In genomic region chr21:26011292-26011940, GRCh38 we compare ENCODE assay signal across 22 cellular contexts.
A peak's percentile ranks its signal among the peaks of the same experiment; 100 is the strongest.
DNase-seq lines count a peak whose midpoint lies in the region; ATAC-seq and TF ChIP-seq lines count a peak whose summit lies in the region.
"Had no signal": no experiment of that assay in that cellular context is flagged by ENCODE, and none has a peak within 500 bp of the region (broad histone marks: within the 10 kb centered on the region; RNA-seq: fewer than 3 reads in every experiment).

No MANE protein-coding gene starts in this region.

- ATAC-seq in GM18505 (IDR thresholded peaks at IDR 0.05; ENCODE audit: unreplicated experiment), result no peak
- ATAC-seq in HG02588 (IDR thresholded peaks at IDR 0.05; ENCODE audit: unreplicated experiment), result no peak
- ATAC-seq: PC-3 had no signal

- H3K9ac ChIP-seq in mesendoderm (ENCODE audit: low read length), result no peak overlapping the region
- H3K9ac ChIP-seq: GM23248 had no signal

- no peak overlapping the region for H3K27ac ChIP-seq in mesendoderm (ENCODE audit: low read depth, low read length)
- H3K27ac ChIP-seq: GM23248, RWPE1, SJSA1 had no signal

- TF ChIP-seq CTCF in NB4 (IDR thresholded peaks at IDR 0.05; ENCODE audit: low read depth, low read length), result no peak
- no peak for TF ChIP-seq CTCF in brain (conservative IDR thresholded peaks at IDR 0.05)
- no peak for TF ChIP-seq CTCF in GM13976 (IDR thresholded peaks at IDR 0.05; ENCODE audit: borderline replicate concordance, control extremely low read depth, extremely low read depth, insufficient read depth, missing control alignments)

- TF ChIP-seq POLR2A in NB4 (IDR thresholded peaks at IDR 0.05; ENCODE audit: extremely low read depth, insufficient read length) (no peak), GM18505 (IDR thresholded peaks at IDR 0.05; ENCODE audit: borderline replicate concordance, extremely low read depth, insufficient read depth, insufficient read length) (no peak)

- H3K4ac ChIP-seq in mesendoderm (ENCODE audit: low read depth, low read length), result no peak overlapping the region

- peaks cover 15% of the 10 kb centered on the region for H3K79me2 ChIP-seq in mesendoderm (ENCODE audit: control insufficient read depth, insufficient read depth, low read length)

- no peak overlapping the region for H2BK5ac ChIP-seq in mesendoderm (ENCODE audit: low read length)

- H2BK15ac ChIP-seq in mesendoderm (replicated peaks; ENCODE audit: low read depth), result no peak overlapping the region

- H3K4me1 ChIP-seq in mesendoderm (ENCODE audit: control insufficient read depth, low read depth, low read length), result peaks cover 8% of the 10 kb centered on the region
- H3K4me1 ChIP-seq: BE2C, SJSA1 had no signal

- peaks cover 8% of the 10 kb centered on the region for H3K79me1 ChIP-seq in mesendoderm (ENCODE audit: low read length)

- no peaks in the 10 kb centered on the region for H3K27me3 ChIP-seq in mesendoderm (ENCODE audit: insufficient read depth, low read length, poor library complexity)
- H3K27me3 ChIP-seq: BE2C, SJSA1 had no signal

- DNase-seq in G401 (ENCODE audit: low spot score) (peak; percentile 64), NB4 (ENCODE audit: low read depth) (peak; percentile 8), mesendoderm (peak; percentile 32), UCSD-AML1 (lab: John Stamatoyannopoulos, UW; ENCODE audit: unreplicated experiment) (no peak), GM13976 (ENCODE audit: low spot score) (no peak)
- DNase-seq: BE2C; CD4-positive, alpha-beta T cell; DMS53; GM23248; Kasumi-1; MM.1S; NCI-H1105; NCI-H1694; NCI-H446; NCI-H774; PC-3 had no signal

- no peak overlapping the region for H3K56ac ChIP-seq in mesendoderm (ENCODE audit: low read length)

- H3K4me3 Mint-ChIP-seq in brain, result no peak overlapping the region
- H3K4me3 Mint-ChIP-seq: CD4-positive, alpha-beta T cell; IgD-negative memory B cell had no signal

- no peaks in the 10 kb centered on the region for H3K9me3 Mint-ChIP-seq in brain
- H3K9me3 Mint-ChIP-seq: CD4-positive, alpha-beta T cell; IgD-negative memory B cell had no signal

- H3K4me2 ChIP-seq in mesendoderm (ENCODE audit: low read length), result no peak overlapping the region

- in situ Hi-C loops in G401 (cut with HindIII; ENCODE audit: low sequenced_read_pairs) (no loop called here), GM13976 (cut with MboI; ENCODE audit: low sequenced_read_pairs, unreplicated experiment) (no loop called here)

- peaks cover 42% of the 10 kb centered on the region for H3K4me1 Mint-ChIP-seq in brain
- H3K4me1 Mint-ChIP-seq: IgD-negative memory B cell had no signal

- H3K27me3 Mint-ChIP-seq in brain, result no peaks in the 10 kb centered on the region
- H3K27me3 Mint-ChIP-seq: CD4-positive, alpha-beta T cell; IgD-negative memory B cell had no signal

- H4K5ac ChIP-seq in mesendoderm (ENCODE audit: low read length), result no peak overlapping the region

- H3K4me3 ChIP-seq in NB4 (ENCODE audit: low read depth, low read length) (no peak overlapping the region), mesendoderm (ENCODE audit: low read length) (no peak overlapping the region)
- H3K4me3 ChIP-seq: GM23248, SJSA1 had no signal

- no peak overlapping the region for H4K8ac ChIP-seq in mesendoderm (ENCODE audit: low read depth, low read length)

- no peaks in the 10 kb centered on the region for H3K36me3 ChIP-seq in mesendoderm (ENCODE audit: control insufficient read depth, insufficient read depth, low read length)
- H3K36me3 ChIP-seq: BE2C, SJSA1 had no signal

- H3K36me3 Mint-ChIP-seq in brain, result peaks cover 31% of the 10 kb centered on the region
- H3K36me3 Mint-ChIP-seq: IgD-negative memory B cell had no signal

- H2BK120ac ChIP-seq in mesendoderm (ENCODE audit: low read depth, low read length), result no peak overlapping the region

- no peak overlapping the region for H3K23ac ChIP-seq in mesendoderm (ENCODE audit: low read length)

- no CpG with 5 or more reads among the region's 6 CpGs for WGBS in mesendoderm (ENCODE audit: extremely low coverage, insufficient coverage, low lambda C conversion rate)

- H3K27ac Mint-ChIP-seq in brain, result peak overlapping the region in 3 of 5 experiments; percentile 10 to 76 (median 24)
- H3K27ac Mint-ChIP-seq: CD4-positive, alpha-beta T cell; IgD-negative memory B cell had no signal

- H3K18ac ChIP-seq in mesendoderm (ENCODE audit: low read length), result no peak overlapping the region

- no peak overlapping the region for H2AK5ac ChIP-seq in mesendoderm (ENCODE audit: low read length)

Comparison
In these comparisons a context has a peak if more than half of its experiments do, and no peak if none do; other contexts are left out.
1. DNase-seq: peak in G401 (single experiment), NB4 (single experiment) and mesendoderm (single experiment); none in UCSD-AML1 (single experiment) and GM13976 (single experiment).